In the genomic region with DNA sequence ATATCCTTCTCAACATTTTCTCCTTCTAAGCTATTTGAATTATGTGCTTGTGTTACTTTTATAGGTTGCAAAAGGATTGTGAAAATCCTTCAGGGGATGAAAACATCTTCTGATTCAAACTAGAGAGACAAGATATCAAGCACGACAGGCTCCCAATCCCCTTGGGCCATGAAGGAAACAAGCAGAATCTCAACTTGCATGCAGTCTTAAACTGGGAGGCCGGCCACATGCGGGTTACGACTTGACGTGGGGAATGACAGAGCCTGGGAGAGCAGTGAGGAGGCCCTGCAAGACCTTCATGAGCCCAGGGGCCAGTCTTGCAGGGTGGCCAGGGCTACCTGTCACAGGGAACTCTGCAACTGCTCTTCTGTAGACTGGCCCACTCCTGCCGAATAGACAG, we compare ENCODE assay signal across 1 cellular context.
TF ChIP-seq lines count a peak whose summit lies in the region.

No MANE protein-coding gene starts in this region.

TF ChIP-seq in K562, 482 proteins besides CTCF, POLR2A, EP300 and RAD21 (continued from another document):
- TF ChIP-seq, protein P1, sequence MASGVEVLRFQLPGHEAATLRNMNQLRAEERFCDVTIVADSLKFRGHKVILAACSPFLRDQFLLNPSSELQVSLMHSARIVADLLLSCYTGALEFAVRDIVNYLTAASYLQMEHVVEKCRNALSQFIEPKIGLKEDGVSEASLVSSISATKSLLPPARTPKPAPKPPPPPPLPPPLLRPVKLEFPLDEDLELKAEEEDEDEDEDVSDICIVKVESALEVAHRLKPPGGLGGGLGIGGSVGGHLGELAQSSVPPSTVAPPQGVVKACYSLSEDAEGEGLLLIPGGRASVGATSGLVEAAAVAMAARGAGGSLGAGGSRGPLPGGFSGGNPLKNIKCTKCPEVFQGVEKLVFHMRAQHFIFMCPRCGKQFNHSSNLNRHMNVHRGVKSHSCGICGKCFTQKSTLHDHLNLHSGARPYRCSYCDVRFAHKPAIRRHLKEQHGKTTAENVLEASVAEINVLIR (CRISPR knock-in tag; IDR thresholded peaks at IDR 0.05): no peak
- no peak for TF ChIP-seq ZNF146 (CRISPR knock-in tag; IDR thresholded peaks at IDR 0.05; ENCODE audit: unreplicated experiment)
- TF ChIP-seq C11orf30 (IDR thresholded peaks at IDR 0.05; ENCODE audit: low read depth): no peak
- TF ChIP-seq SIX5 (IDR thresholded peaks at IDR 0.05; ENCODE audit: borderline replicate concordance in 1 of 2, insufficient read depth in 1 of 2, low read depth in 1 of 2, low read length in 2 of 2): no peak
- TF ChIP-seq ZEB2 (IDR thresholded peaks at IDR 0.05): no peak
- no peak for TF ChIP-seq HNRNPLL (IDR thresholded peaks at IDR 0.05; ENCODE audit: low read depth, low read length, poor library complexity, severe bottlenecking)
- TF ChIP-seq MCM3 (IDR thresholded peaks at IDR 0.05): no peak
- TF ChIP-seq ZZZ3 (IDR thresholded peaks at IDR 0.05): no peak
- TF ChIP-seq ZNF23 (CRISPR knock-in tag; IDR thresholded peaks at IDR 0.05): no peak
- no peak for TF ChIP-seq ZNF253 (CRISPR knock-in tag; conservative IDR thresholded peaks at IDR 0.05)
- TF ChIP-seq, protein P2, sequence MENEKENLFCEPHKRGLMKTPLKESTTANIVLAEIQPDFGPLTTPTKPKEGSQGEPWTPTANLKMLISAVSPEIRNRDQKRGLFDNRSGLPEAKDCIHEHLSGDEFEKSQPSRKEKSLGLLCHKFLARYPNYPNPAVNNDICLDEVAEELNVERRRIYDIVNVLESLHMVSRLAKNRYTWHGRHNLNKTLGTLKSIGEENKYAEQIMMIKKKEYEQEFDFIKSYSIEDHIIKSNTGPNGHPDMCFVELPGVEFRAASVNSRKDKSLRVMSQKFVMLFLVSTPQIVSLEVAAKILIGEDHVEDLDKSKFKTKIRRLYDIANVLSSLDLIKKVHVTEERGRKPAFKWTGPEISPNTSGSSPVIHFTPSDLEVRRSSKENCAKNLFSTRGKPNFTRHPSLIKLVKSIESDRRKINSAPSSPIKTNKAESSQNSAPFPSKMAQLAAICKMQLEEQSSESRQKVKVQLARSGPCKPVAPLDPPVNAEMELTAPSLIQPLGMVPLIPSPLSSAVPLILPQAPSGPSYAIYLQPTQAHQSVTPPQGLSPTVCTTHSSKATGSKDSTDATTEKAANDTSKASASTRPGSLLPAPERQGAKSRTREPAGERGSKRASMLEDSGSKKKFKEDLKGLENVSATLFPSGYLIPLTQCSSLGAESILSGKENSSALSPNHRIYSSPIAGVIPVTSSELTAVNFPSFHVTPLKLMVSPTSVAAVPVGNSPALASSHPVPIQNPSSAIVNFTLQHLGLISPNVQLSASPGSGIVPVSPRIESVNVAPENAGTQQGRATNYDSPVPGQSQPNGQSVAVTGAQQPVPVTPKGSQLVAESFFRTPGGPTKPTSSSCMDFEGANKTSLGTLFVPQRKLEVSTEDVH (IDR thresholded peaks at IDR 0.05; ENCODE audit: low read depth, partially characterized antibody): no peak
- TF ChIP-seq, protein P3, sequence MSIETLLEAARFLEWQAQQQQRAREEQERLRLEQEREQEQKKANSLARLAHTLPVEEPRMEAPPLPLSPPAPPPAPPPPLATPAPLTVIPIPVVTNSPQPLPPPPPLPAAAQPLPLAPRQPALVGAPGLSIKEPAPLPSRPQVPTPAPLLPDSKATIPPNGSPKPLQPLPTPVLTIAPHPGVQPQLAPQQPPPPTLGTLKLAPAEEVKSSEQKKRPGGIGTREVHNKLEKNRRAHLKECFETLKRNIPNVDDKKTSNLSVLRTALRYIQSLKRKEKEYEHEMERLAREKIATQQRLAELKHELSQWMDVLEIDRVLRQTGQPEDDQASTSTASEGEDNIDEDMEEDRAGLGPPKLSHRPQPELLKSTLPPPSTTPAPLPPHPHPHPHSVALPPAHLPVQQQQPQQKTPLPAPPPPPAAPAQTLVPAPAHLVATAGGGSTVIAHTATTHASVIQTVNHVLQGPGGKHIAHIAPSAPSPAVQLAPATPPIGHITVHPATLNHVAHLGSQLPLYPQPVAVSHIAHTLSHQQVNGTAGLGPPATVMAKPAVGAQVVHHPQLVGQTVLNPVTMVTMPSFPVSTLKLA (conservative IDR thresholded peaks at IDR 0.05): no peak
- no peak for TF ChIP-seq MAFF (IDR thresholded peaks at IDR 0.05; ENCODE audit: low read length)
- TF ChIP-seq DPF2 (IDR thresholded peaks at IDR 0.05): no peak
- no peak for TF ChIP-seq MCM5 (IDR thresholded peaks at IDR 0.05; ENCODE audit: low read depth)
